In genomic region chr1:248858891-248859889, GRCh38 we compare ENCODE assay signal across 1 cellular context.
TF ChIP-seq lines count a peak whose summit lies in the region.

Gene ZNF692, minus strand, starts transcription at chr1:248859085. Its CDS starts 776 bp downstream, at chr1:248858309.

TF ChIP-seq in K562, 482 proteins besides CTCF, POLR2A, EP300 and RAD21 (continued from another document and continues in another):
- TF ChIP-seq PHB (CRISPR knock-in tag; IDR thresholded peaks at IDR 0.05) (peak; percentile 39; the same call in 1 of the 2 replicates), LARP7 (IDR thresholded peaks at IDR 0.05) (no peak), CAMTA2 (CRISPR knock-in tag; conservative IDR thresholded peaks at IDR 0.05) (peak; percentile 79; the same call in 1 of the 2 replicates), STAT6 (CRISPR knock-in tag; IDR thresholded peaks at IDR 0.05) (no peak; the same call in 1 of the 2 replicates), CHAMP1 (IDR thresholded peaks at IDR 0.05) (0 out of 2 replicates have a peak, but pooled peaks have one; percentile 19), MED1 (CRISPR knock-in tag; IDR thresholded peaks at IDR 0.05; ENCODE audit: borderline replicate concordance) (no peak), EGR1 (conservative IDR thresholded peaks at IDR 0.05) (0 out of 2 replicates have a peak, but pooled peaks have one; percentile 37), POLR2AphosphoS2 (IDR thresholded peaks at IDR 0.05; ENCODE audit: low read length) (peak; percentile 77; the same call in 1 of the 2 replicates), CXXC5 (CRISPR knock-in tag; IDR thresholded peaks at IDR 0.05) (peak; percentile 93), MTA1 (IDR thresholded peaks at IDR 0.05; ENCODE audit: borderline replicate concordance) (peak; percentile 56; the same call in 1 of the 2 replicates), SREBF1 (IDR thresholded peaks at IDR 0.05; ENCODE audit: borderline replicate concordance, low read depth, low read length) (no peak), NR0B1 (IDR thresholded peaks at IDR 0.05; ENCODE audit: partially characterized antibody) (no peak), BCLAF1 (IDR thresholded peaks at IDR 0.05; ENCODE audit: borderline replicate concordance in 1 of 2, control insufficient read depth in 1 of 2, low read depth in 2 of 2, low read length in 1 of 2) (peak in 1 of 2 experiments; percentile 45; a peak in 1 of 4 replicates), LCOR (CRISPR knock-in tag; IDR thresholded peaks at IDR 0.05) (peak; percentile 94), HEY1 (CRISPR knock-in tag; IDR thresholded peaks at IDR 0.05; ENCODE audit: borderline replicate concordance) (no peak), HDAC1 (IDR thresholded peaks at IDR 0.05) (peak; percentile 18 to 59; a peak in 1 of 4 replicates), ZNF586 (CRISPR knock-in tag; conservative IDR thresholded peaks at IDR 0.05) (no peak), ZNF140 (CRISPR knock-in tag; IDR thresholded peaks at IDR 0.05) (no peak), CGGBP1 (CRISPR knock-in tag; IDR thresholded peaks at IDR 0.05) (peak; percentile 1; the same call in 1 of the 2 replicates), CTCFL (IDR thresholded peaks at IDR 0.05; ENCODE audit: borderline replicate concordance, insufficient read depth, low read depth, low read length, poor library complexity, severe bottlenecking) (peak; percentile 40), ZNF174 (CRISPR knock-in tag; IDR thresholded peaks at IDR 0.05) (no peak), ELF2 (CRISPR knock-in tag; IDR thresholded peaks at IDR 0.05) (peak; percentile 82), CHD4 (IDR thresholded peaks at IDR 0.05; ENCODE audit: insufficient read depth, insufficient replicate concordance, low read depth, low read length, poor library complexity, severe bottlenecking) (no peak), FOXK1 (CRISPR knock-in tag; IDR thresholded peaks at IDR 0.05; ENCODE audit: borderline replicate concordance) (peak; percentile 37; the same call in 1 of the 2 replicates), HDAC3 (IDR thresholded peaks at IDR 0.05; ENCODE audit: borderline replicate concordance, partially characterized antibody) (no peak), NCOA4 (IDR thresholded peaks at IDR 0.05; ENCODE audit: partially characterized antibody) (no peak), FOXO4 (CRISPR knock-in tag; IDR thresholded peaks at IDR 0.05) (no peak), ZNF57 (CRISPR knock-in tag; IDR thresholded peaks at IDR 0.05) (no peak), CTBP1 (IDR thresholded peaks at IDR 0.05; ENCODE audit: borderline replicate concordance) (peak; percentile 57; the same call in 1 of the 2 replicates), ZNF584 (CRISPR knock-in tag; IDR thresholded peaks at IDR 0.05; ENCODE audit: low read depth) (0 out of 2 replicates have a peak, but pooled peaks have one; percentile 32), ZBTB26 (CRISPR knock-in tag; IDR thresholded peaks at IDR 0.05) (0 out of 2 replicates have a peak, but pooled peaks have one; percentile 16), SAFB2 (IDR thresholded peaks at IDR 0.05; ENCODE audit: borderline replicate concordance, low read depth, low read length, severe bottlenecking) (no peak), SNIP1 (IDR thresholded peaks at IDR 0.05; ENCODE audit: low read depth) (peak; percentile 99), THRA (IDR thresholded peaks at IDR 0.05) (no peak), ZBED1 (IDR thresholded peaks at IDR 0.05) (peak; percentile 88; the same call in 1 of the 2 replicates), ZNF23 (CRISPR knock-in tag; IDR thresholded peaks at IDR 0.05) (peak; percentile 39; the same call in 1 of the 2 replicates), CHD2 (IDR thresholded peaks at IDR 0.05; ENCODE audit: low read depth, low read length) (no peak), MCM7 (IDR thresholded peaks at IDR 0.05) (no peak), TSHZ1 (CRISPR knock-in tag; IDR thresholded peaks at IDR 0.05) (no peak), CREBBP (IDR thresholded peaks at IDR 0.05; ENCODE audit: low read depth, low read length) (no peak), NUFIP1 (IDR thresholded peaks at IDR 0.05; ENCODE audit: partially characterized antibody) (no peak), HIVEP1 (CRISPR knock-in tag; IDR thresholded peaks at IDR 0.05) (no peak), CBX8 (IDR thresholded peaks at IDR 0.05; ENCODE audit: borderline replicate concordance, extremely low read depth, low read depth, low read length, poor library complexity, severe bottlenecking) (no peak)
